19 cellular contexts compared by ENCODE assay signal in the genomic region with DNA sequence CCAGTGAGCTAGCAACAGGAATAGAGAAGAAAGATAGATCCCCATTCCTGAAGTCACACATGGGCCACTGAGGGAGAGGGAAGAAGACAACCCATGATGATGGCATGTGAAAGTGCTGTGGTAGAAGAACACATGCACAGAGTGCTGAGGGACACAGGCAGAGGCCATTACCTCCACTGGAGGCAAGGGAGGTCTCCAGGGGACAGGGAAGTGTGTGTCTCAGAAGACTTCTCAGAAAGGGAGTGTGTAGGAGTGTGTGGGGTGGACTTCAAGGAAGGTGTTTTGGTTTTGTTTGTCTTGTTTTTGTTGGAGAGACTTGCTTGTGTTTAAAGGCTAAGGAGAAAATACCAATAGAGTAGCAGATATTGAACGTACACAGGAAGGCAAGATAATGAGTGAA.
DNase-seq lines count a peak whose midpoint lies in the region; ATAC-seq and TF ChIP-seq lines count a peak whose summit lies in the region.
"Had no signal": no experiment of that assay in that cellular context is flagged by ENCODE, and none has a peak within 500 bp of the region (broad histone marks: within the 10 kb centered on the region; RNA-seq: fewer than 3 reads in every experiment).

No MANE protein-coding gene starts in this region.

- H3K4me1 ChIP-seq in MM.1S (ENCODE audit: low read length): peaks cover 24% of the 10 kb centered on the region
- no peaks in the 10 kb centered on the region for H3K4me1 ChIP-seq in thyroid gland
- H3K4me1 ChIP-seq: Caco-2 had no signal

- no peak overlapping the region for H3K4me2 ChIP-seq in MM.1S (ENCODE audit: low read depth, low read length)

- peak overlapping the region; percentile 26 for H2AFZ ChIP-seq in MM.1S (ENCODE audit: low read length)

- H3K36me3 ChIP-seq in MM.1S (replicated peaks; ENCODE audit: insufficient read depth, low read length) (no peaks in the 10 kb centered on the region), thyroid gland (no peaks in the 10 kb centered on the region)

- H3K27ac ChIP-seq in MM.1S (ENCODE audit: low read length) (peak overlapping the region; percentile 47; the same call in 1 of the 2 replicates), thyroid gland (no peak overlapping the region)

- no peaks in the 10 kb centered on the region for H4K20me1 ChIP-seq in MM.1S (ENCODE audit: insufficient read depth, low read length)

- H3K27me3 ChIP-seq in MM.1S (replicated peaks; ENCODE audit: insufficient read depth, low read length) (no peaks in the 10 kb centered on the region), thyroid gland (no peaks in the 10 kb centered on the region)

- H3K79me2 ChIP-seq in MM.1S (ENCODE audit: low read length): no peaks in the 10 kb centered on the region

- 53 to 61% methylated on average over 1 of the region's 1 CpG for WGBS in thyroid gland, 2 donors

- intact Hi-C loops in posterior vena cava (cut with DNase I): no loop called here
- intact Hi-C loops in thyroid gland (cut with DNase I): no loop called here

- H3K9ac ChIP-seq in MM.1S (ENCODE audit: low read length): no peak overlapping the region

- TF ChIP-seq POLR2A in thyroid gland (IDR thresholded peaks at IDR 0.05): no peak

- DNase-seq in MM.1S (no peak), posterior vena cava (ENCODE audit: low spot score) (no peak), thyroid gland (no peak), medulla oblongata (ENCODE audit: extremely low spot score) (no peak)
- DNase-seq in activated T-cell treated with anti-CD3 and anti-CD28 coated beads, Interleukin-2, amount 50 U/mL, for 1 hour: no peak
- DNase-seq: activated CD8-positive, alpha-beta memory T cell treated with anti-CD3 and anti-CD28 coated beads, Interleukin-2, amount 50 U/mL, for 4 hours; Caco-2; head of caudate nucleus; islet precursor cell; mesendoderm; NCI-H1694 treated with DMSO at 0.1 percent for 48 hours; NCI-H510A treated with DMSO at 0.1 percent for 48 hours; retina; SIG-M5; substantia nigra had no signal

- no peaks in the 10 kb centered on the region for H3K9me3 ChIP-seq in MM.1S (replicated peaks; ENCODE audit: insufficient read depth, low read length)
- H3K9me3 ChIP-seq in thyroid gland: no peaks in the 10 kb centered on the region
- H3K9me3 ChIP-seq: Caco-2 had no signal

- H3F3A ChIP-seq in MM.1S (ENCODE audit: insufficient read depth, low read length): no peaks in the 10 kb centered on the region

- H3K4me3 ChIP-seq in MM.1S (ENCODE audit: low read length) (no peak overlapping the region), thyroid gland (replicated peaks in 1 of 3) (no peak overlapping the region)

- peak; percentile 22 for ATAC-seq in GM18511 (IDR thresholded peaks at IDR 0.05; ENCODE audit: unreplicated experiment)
- ATAC-seq in GM21515 (IDR thresholded peaks at IDR 0.05; ENCODE audit: unreplicated experiment): peak; percentile 27
- peak; percentile 18 for ATAC-seq in HG02938 (IDR thresholded peaks at IDR 0.05; ENCODE audit: unreplicated experiment)
- ATAC-seq: activated CD4-positive, CD25-positive, alpha-beta regulatory T cell treated with anti-CD3 and anti-CD28 coated beads, Interleukin-2, amount 50 U/mL, for 24 hours had no signal

- TF ChIP-seq CTCF in MM.1S (IDR thresholded peaks at IDR 0.05; ENCODE audit: low read length) (no peak), thyroid gland (IDR thresholded peaks at IDR 0.05) (no peak)

- no peaks in the 10 kb centered on the region for H3K9me2 ChIP-seq in MM.1S (replicated peaks; ENCODE audit: insufficient read depth, low read length)
